ENCODE assay signal across 1 cellular context in genomic region chr2:219176818-219177593, GRCh38.
TF ChIP-seq lines count a peak whose summit lies in the region.

TSS of gene CNPPD1 (minus strand) at chr2:219176925. CDS start at chr2:219176828, 97 bp downstream.

TF ChIP-seq in HepG2, 621 proteins besides CTCF, POLR2A, EP300 and RAD21 (continued from another document and continues in another):
- TF ChIP-seq, protein P1, sequence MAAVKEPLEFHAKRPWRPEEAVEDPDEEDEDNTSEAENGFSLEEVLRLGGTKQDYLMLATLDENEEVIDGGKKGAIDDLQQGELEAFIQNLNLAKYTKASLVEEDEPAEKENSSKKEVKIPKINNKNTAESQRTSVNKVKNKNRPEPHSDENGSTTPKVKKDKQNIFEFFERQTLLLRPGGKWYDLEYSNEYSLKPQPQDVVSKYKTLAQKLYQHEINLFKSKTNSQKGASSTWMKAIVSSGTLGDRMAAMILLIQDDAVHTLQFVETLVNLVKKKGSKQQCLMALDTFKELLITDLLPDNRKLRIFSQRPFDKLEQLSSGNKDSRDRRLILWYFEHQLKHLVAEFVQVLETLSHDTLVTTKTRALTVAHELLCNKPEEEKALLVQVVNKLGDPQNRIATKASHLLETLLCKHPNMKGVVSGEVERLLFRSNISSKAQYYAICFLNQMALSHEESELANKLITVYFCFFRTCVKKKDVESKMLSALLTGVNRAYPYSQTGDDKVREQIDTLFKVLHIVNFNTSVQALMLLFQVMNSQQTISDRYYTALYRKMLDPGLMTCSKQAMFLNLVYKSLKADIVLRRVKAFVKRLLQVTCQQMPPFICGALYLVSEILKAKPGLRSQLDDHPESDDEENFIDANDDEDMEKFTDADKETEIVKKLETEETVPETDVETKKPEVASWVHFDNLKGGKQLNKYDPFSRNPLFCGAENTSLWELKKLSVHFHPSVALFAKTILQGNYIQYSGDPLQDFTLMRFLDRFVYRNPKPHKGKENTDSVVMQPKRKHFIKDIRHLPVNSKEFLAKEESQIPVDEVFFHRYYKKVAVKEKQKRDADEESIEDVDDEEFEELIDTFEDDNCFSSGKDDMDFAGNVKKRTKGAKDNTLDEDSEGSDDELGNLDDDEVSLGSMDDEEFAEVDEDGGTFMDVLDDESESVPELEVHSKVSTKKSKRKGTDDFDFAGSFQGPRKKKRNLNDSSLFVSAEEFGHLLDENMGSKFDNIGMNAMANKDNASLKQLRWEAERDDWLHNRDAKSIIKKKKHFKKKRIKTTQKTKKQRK (IDR thresholded peaks at IDR 0.05; ENCODE audit: low read length) = no peak
- TF ChIP-seq ZNF792 (CRISPR knock-in tag; IDR thresholded peaks at IDR 0.05) (peak; percentile 93), CAMTA2 (CRISPR knock-in tag; IDR thresholded peaks at IDR 0.05; ENCODE audit: borderline replicate concordance) (peak; percentile 44; the same call in 1 of the 2 replicates), ZNF644 (CRISPR knock-in tag; IDR thresholded peaks at IDR 0.05; ENCODE audit: low read depth) (no peak), KLF15 (CRISPR knock-in tag; IDR thresholded peaks at IDR 0.05; ENCODE audit: borderline replicate concordance) (no peak), TBP (CRISPR knock-in tag; IDR thresholded peaks at IDR 0.05) (peak; percentile 99), HNF1B (CRISPR knock-in tag; IDR thresholded peaks at IDR 0.05) (peak; percentile 86), FOXK1 (CRISPR knock-in tag; IDR thresholded peaks at IDR 0.05; ENCODE audit: borderline replicate concordance, low read depth) (no peak; the same call in 1 of the 2 replicates), SRSF4 (IDR thresholded peaks at IDR 0.05; ENCODE audit: low read depth, low read length, poor library complexity, severe bottlenecking) (no peak), ZNF547 (CRISPR knock-in tag; IDR thresholded peaks at IDR 0.05) (peak; percentile 98), ZBTB21 (CRISPR knock-in tag; IDR thresholded peaks at IDR 0.05) (no peak), RFXAP (CRISPR knock-in tag; IDR thresholded peaks at IDR 0.05; ENCODE audit: borderline replicate concordance) (peak; percentile 87; the same call in 1 of the 2 replicates), ZEB1 (IDR thresholded peaks at IDR 0.05; ENCODE audit: insufficient replicate concordance, low read depth) (peak; percentile 10), BORCS8-MEF2B (CRISPR knock-in tag; IDR thresholded peaks at IDR 0.05) (peak; percentile 97), MLX (CRISPR knock-in tag; IDR thresholded peaks at IDR 0.05) (peak; percentile 65), RBAK (CRISPR knock-in tag; IDR thresholded peaks at IDR 0.05) (no peak), MXD3 (CRISPR knock-in tag; IDR thresholded peaks at IDR 0.05) (peak; percentile 96), CENPBD1 (CRISPR knock-in tag; IDR thresholded peaks at IDR 0.05; ENCODE audit: borderline replicate concordance, low read depth) (no peak), ZFP36L2 (CRISPR knock-in tag; IDR thresholded peaks at IDR 0.05) (0 out of 2 replicates have a peak, but pooled peaks have one; percentile 84), ZNF775 (CRISPR knock-in tag; IDR thresholded peaks at IDR 0.05; ENCODE audit: borderline replicate concordance) (peak; percentile 23; the same call in 1 of the 2 replicates), THRA (CRISPR knock-in tag; IDR thresholded peaks at IDR 0.05; ENCODE audit: borderline replicate concordance) (peak; percentile 62; the same call in 1 of the 2 replicates), ZNF34 (CRISPR knock-in tag; IDR thresholded peaks at IDR 0.05; ENCODE audit: borderline replicate concordance) (no peak), ZNF205 (CRISPR knock-in tag; IDR thresholded peaks at IDR 0.05) (peak; percentile 76; the same call in 1 of the 2 replicates), FOSL2 (CRISPR knock-in tag; IDR thresholded peaks at IDR 0.05) (peak; percentile 50), ZNF24 (IDR thresholded peaks at IDR 0.05) (peak; percentile 37; the same call in 1 of the 2 replicates), MAZ (IDR thresholded peaks at IDR 0.05; ENCODE audit: borderline replicate concordance, low read depth, low read length) (peak; percentile 91), MAZ (CRISPR knock-in tag; IDR thresholded peaks at IDR 0.05; ENCODE audit: low read depth) (peak; percentile 99), CENPT (CRISPR knock-in tag; IDR thresholded peaks at IDR 0.05; ENCODE audit: low read depth) (peak; percentile 94; the same call in 1 of the 2 replicates), SMAD1 (CRISPR knock-in tag; IDR thresholded peaks at IDR 0.05; ENCODE audit: borderline replicate concordance, low read depth) (peak; percentile 99; the same call in 1 of the 2 replicates), STAG1 (CRISPR knock-in tag; IDR thresholded peaks at IDR 0.05) (peak; percentile 13), PBX2 (CRISPR knock-in tag; IDR thresholded peaks at IDR 0.05) (no peak), ZSCAN31 (CRISPR knock-in tag; IDR thresholded peaks at IDR 0.05; ENCODE audit: low read depth) (peak; percentile 97), ZNF816 (CRISPR knock-in tag; IDR thresholded peaks at IDR 0.05; ENCODE audit: borderline replicate concordance) (peak; percentile 99), NRL (CRISPR knock-in tag; IDR thresholded peaks at IDR 0.05; ENCODE audit: borderline replicate concordance) (peak; percentile 99), ZNF468 (CRISPR knock-in tag; IDR thresholded peaks at IDR 0.05) (peak; percentile 78; the same call in 1 of the 2 replicates), BRCA1 (CRISPR knock-in tag; IDR thresholded peaks at IDR 0.05) (peak; percentile 93), HNRNPH1 (optimal IDR thresholded peaks at IDR 0.05; ENCODE audit: low read depth, low read length) (no peak), CHCHD3 (CRISPR knock-in tag; IDR thresholded peaks at IDR 0.05) (peak; percentile 82), XBP1 (CRISPR knock-in tag; IDR thresholded peaks at IDR 0.05) (peak; percentile 67; the same call in 1 of the 2 replicates), ZNF672 (CRISPR knock-in tag; IDR thresholded peaks at IDR 0.05) (peak; percentile 65; the same call in 1 of the 2 replicates), ZNF317 (CRISPR knock-in tag; IDR thresholded peaks at IDR 0.05) (peak; percentile 39; the same call in 1 of the 2 replicates), MED13 (CRISPR knock-in tag; IDR thresholded peaks at IDR 0.05) (peak; percentile 59; the same call in 1 of the 2 replicates), TRAFD1 (CRISPR knock-in tag; IDR thresholded peaks at IDR 0.05; ENCODE audit: borderline replicate concordance) (no peak), ZNF121 (CRISPR knock-in tag; IDR thresholded peaks at IDR 0.05) (peak; percentile 82), MEIS2 (CRISPR knock-in tag; IDR thresholded peaks at IDR 0.05) (peak; percentile 96), GABPB1 (CRISPR knock-in tag; IDR thresholded peaks at IDR 0.05) (peak; percentile 95), ETS1 (CRISPR knock-in tag; IDR thresholded peaks at IDR 0.05) (no peak; the same call in 1 of the 2 replicates)
- TF ChIP-seq, protein P2, sequence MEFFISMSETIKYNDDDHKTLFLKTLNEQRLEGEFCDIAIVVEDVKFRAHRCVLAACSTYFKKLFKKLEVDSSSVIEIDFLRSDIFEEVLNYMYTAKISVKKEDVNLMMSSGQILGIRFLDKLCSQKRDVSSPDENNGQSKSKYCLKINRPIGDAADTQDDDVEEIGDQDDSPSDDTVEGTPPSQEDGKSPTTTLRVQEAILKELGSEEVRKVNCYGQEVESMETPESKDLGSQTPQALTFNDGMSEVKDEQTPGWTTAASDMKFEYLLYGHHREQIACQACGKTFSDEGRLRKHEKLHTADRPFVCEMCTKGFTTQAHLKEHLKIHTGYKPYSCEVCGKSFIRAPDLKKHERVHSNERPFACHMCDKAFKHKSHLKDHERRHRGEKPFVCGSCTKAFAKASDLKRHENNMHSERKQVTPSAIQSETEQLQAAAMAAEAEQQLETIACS (CRISPR knock-in tag; IDR thresholded peaks at IDR 0.05) = peak; percentile 62
- TF ChIP-seq, protein P3, sequence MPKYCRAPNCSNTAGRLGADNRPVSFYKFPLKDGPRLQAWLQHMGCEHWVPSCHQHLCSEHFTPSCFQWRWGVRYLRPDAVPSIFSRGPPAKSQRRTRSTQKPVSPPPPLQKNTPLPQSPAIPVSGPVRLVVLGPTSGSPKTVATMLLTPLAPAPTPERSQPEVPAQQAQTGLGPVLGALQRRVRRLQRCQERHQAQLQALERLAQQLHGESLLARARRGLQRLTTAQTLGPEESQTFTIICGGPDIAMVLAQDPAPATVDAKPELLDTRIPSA (CRISPR knock-in tag; IDR thresholded peaks at IDR 0.05; ENCODE audit: borderline replicate concordance) = peak; percentile 98
- TF ChIP-seq, protein P4, sequence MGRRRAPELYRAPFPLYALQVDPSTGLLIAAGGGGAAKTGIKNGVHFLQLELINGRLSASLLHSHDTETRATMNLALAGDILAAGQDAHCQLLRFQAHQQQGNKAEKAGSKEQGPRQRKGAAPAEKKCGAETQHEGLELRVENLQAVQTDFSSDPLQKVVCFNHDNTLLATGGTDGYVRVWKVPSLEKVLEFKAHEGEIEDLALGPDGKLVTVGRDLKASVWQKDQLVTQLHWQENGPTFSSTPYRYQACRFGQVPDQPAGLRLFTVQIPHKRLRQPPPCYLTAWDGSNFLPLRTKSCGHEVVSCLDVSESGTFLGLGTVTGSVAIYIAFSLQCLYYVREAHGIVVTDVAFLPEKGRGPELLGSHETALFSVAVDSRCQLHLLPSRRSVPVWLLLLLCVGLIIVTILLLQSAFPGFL (CRISPR knock-in tag; IDR thresholded peaks at IDR 0.05) = no peak
